In the genomic region with DNA sequence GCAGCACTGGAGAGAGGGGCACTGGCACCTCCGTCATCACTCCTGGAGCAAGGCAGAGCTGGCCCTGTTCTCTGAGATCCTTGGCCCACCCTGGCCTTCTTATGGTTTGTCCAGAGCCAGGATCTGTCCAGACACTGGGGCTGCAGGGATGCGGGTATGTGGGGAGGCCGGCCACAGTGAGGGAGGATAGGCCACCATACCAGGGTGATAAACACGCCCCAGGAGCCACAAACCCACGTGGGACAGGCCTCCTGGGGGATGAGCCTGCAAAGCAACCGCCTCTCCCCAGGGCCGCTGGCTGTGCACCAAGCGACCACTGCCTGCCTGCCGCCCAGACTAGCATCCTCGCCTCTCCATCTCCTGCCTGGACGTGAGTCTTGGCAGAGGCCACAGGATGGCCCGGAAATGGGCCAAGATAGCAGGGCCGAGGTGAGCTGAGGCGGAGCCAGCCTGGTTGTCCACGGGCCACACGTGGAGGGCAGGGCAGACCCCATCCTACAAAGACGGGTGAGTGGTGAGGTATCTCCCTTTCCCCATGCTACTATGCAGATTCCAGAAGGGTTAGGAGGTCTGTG, we compare ENCODE assay signal across 29 cellular contexts. TPM values are rescaled to one million over a fixed set of nuclear protein-coding genes. Genes with fewer than 3 reads are reported as not detected.
"Had no signal": no experiment of that assay in that cellular context is flagged by ENCODE, and none has a peak within 500 bp of the region (broad histone marks: within the 10 kb centered on the region; RNA-seq: fewer than 3 reads in every experiment).

No MANE protein-coding gene starts in this region.

- H3K4me3 ChIP-seq: colonic mucosa, gastrocnemius medialis, hepatocyte, left lung, psoas muscle, skin epidermis, spleen, thoracic aorta, tibial nerve, vagina had no signal

- H3K27ac ChIP-seq: colonic mucosa, epithelial cell of prostate, gastrocnemius medialis, hepatocyte, left lung, psoas muscle, skin epidermis, spleen, thoracic aorta, tibial nerve, vagina had no signal

- H3K9me3 ChIP-seq: colonic mucosa, gastrocnemius medialis, left lung, psoas muscle, spleen, thoracic aorta, vagina had no signal

- H3K27me3 ChIP-seq: colonic mucosa, gastrocnemius medialis, hepatocyte, tibial nerve, vagina had no signal

- DNase-seq: colonic mucosa; effector CD8-positive, alpha-beta T cell; endodermal cell; foreskin fibroblast; gastrocnemius medialis; kidney; left lung; mammary epithelial cell; natural killer cell; psoas muscle; right cardiac atrium; spleen; stimulated activated CD4-positive, alpha-beta T cell treated with anti-CD3 and anti-CD28 coated beads, Interleukin-4, amount 100 ng/mL, for 4 hours; stimulated activated naive B cell treated with anti-CD40 and anti-IgM and Interleukin-4, amounts not matched to agents 10 μg/mL and 1 μg/mL and 100 μg/mL, for 72 hours had no signal

- H3K36me3 ChIP-seq: colonic mucosa, gastrocnemius medialis, left lung, spleen, thoracic aorta, tibial nerve, vagina had no signal

- ATAC-seq: esophagus mucosa; gastrocnemius medialis; left lung; natural killer cell; psoas muscle; right cardiac atrium; stimulated activated naive B cell treated with anti-CD40 and anti-IgM and Interleukin-4, amounts not matched to agents 10 μg/mL and 1 μg/mL and 100 μg/mL, for 72 hours had no signal

- H3K4me2 ChIP-seq: hepatocyte had no signal

- H3K4me1 ChIP-seq: colonic mucosa, gastrocnemius medialis, left lung, psoas muscle, spleen, tibial nerve, vagina had no signal

RNA-seq across cellular contexts. Expression of a gene that starts 4.5 kb away (rescaled TPM):
- total RNA-seq: colonic mucosa, endodermal cell, esophagus mucosa, gastrocnemius medialis, glomerular endothelial cell, hepatocyte, kidney, left lung, mammary epithelial cell, mononuclear cell, natural killer cell, neural crest cell, osteocyte, psoas muscle, renal cortical epithelial cell, right cardiac atrium, thoracic aorta, tibial nerve, ureter, vagina had no signal

RNA-seq across cellular contexts. Expression of a gene that starts 11.1 kb away (rescaled TPM):
- total RNA-seq: chondrocyte, colonic mucosa, endodermal cell, esophagus mucosa, gastrocnemius medialis, glomerular endothelial cell, hepatocyte, kidney, left lung, mammary epithelial cell, mononuclear cell, natural killer cell, neural crest cell, osteocyte, psoas muscle, renal cortical epithelial cell, right cardiac atrium, spleen, thoracic aorta, tibial nerve, ureter, vagina had no signal

RNA-seq across cellular contexts. Expression of a gene that starts 29.2 kb away (rescaled TPM):
- total RNA-seq: colonic mucosa, endodermal cell, esophagus mucosa, gastrocnemius medialis, glomerular endothelial cell, hepatocyte, kidney, left lung, lower leg skin, mammary epithelial cell, mononuclear cell, natural killer cell, neural crest cell, osteocyte, renal cortical epithelial cell, spleen, thoracic aorta, tibial nerve, ureter, vagina had no signal
